ENCODE assay signal across 2 cellular contexts in the genomic region with DNA sequence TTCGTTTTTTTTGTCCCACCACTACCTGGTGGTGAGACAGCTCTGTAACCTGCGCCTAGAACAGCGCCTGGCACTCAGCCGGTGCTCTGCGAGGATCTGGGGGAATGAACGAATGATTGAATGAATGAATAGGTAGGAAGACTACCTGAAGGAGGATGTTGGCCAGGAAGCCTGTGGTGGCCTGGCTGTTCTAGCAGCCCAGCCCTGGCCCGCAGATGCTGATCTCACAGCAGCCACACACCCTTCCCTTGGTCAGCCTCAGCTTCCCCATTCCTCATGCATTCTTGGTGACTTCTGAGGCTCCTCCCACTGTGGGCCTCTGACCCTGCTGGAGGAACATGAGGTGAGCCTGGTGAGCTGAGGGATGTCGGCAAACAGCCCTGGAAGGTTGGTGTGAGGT.
TF ChIP-seq lines count a peak whose summit lies in the region.

No MANE protein-coding gene starts in this region.

TF ChIP-seq in HepG2, 621 proteins besides CTCF, POLR2A, EP300 and RAD21:
- TF ChIP-seq ZNF430 (CRISPR knock-in tag; IDR thresholded peaks at IDR 0.05) (no peak), JDP2 (CRISPR knock-in tag; IDR thresholded peaks at IDR 0.05; ENCODE audit: borderline replicate concordance) (no peak), MEIS2 (CRISPR knock-in tag; IDR thresholded peaks at IDR 0.05) (no peak)

TF ChIP-seq in K562, 482 proteins besides CTCF, POLR2A, EP300 and RAD21:
- no peak for TF ChIP-seq CREB1 (IDR thresholded peaks at IDR 0.05)
- no peak for TF ChIP-seq CREB1 (CRISPR knock-in tag; IDR thresholded peaks at IDR 0.05)
- TF ChIP-seq ZNF24 (IDR thresholded peaks at IDR 0.05) = 0 out of 2 replicates have a peak, but pooled peaks have one; percentile 20
